33 cellular contexts compared by ENCODE assay signal in the genomic region with DNA sequence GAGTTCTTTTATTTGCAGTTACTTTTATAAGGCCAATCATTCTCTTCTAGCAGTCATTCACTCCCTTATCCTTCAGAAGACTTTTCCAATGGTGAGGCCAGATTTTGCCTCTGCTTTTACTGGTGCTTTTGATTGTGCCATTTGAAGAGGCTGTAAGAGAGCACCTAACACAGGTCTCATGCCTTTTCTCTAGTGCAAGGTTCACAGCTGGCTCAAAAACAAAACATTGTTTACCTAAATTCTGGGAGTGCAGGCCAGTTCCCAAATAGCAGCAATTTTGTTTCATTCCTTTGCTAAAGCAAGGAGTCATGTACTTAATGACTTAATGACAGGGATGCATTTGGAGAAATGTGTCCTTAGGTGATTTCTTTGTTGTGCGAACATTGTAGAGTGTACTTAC.
"Had no signal": no experiment of that assay in that cellular context is flagged by ENCODE, and none has a peak within 500 bp of the region (broad histone marks: within the 10 kb centered on the region; RNA-seq: fewer than 3 reads in every experiment).

No MANE protein-coding gene starts in this region.

- H3K9me3 ChIP-seq: esophagus squamous epithelium had no signal

- H3K4me3 ChIP-seq: esophagus squamous epithelium had no signal

- H3K4me1 ChIP-seq: esophagus squamous epithelium had no signal

- DNase-seq: activated CD4-positive, alpha-beta memory T cell treated with anti-CD3 and anti-CD28 coated beads for 36 hours; activated CD4-positive, alpha-beta T cell treated with anti-CD3 and anti-CD28 coated beads for 36 hours; activated CD4-positive, alpha-beta T cell treated with anti-CD3 and anti-CD28 coated beads, Interleukin-2, amount 10 ng/mL, durations not matched to agents 24 days and 14 days; activated CD4-positive, CD25-positive, alpha-beta regulatory T cell; activated CD4-positive, CD25-positive, alpha-beta regulatory T cell treated with anti-CD3 and anti-CD28 coated beads, Interleukin-2, amount 50 U/mL, for 72 hours; activated CD8-positive, alpha-beta memory T cell treated with anti-CD3 and anti-CD28 coated beads, Interleukin-2, amount 10 ng/mL, durations not matched to agents 7 days and 5 days; activated CD8-positive, alpha-beta memory T cell treated with anti-CD3 and anti-CD28 coated beads, Interleukin-2, amount 50 U/mL, for 4 hours; activated CD8-positive, alpha-beta T cell treated with anti-CD3 and anti-CD28 coated beads, Interleukin-2, amount 10 ng/mL, durations not matched to agents 7 days and 5 days; activated gamma-delta T cell; activated naive CD4-positive, alpha-beta T cell; activated naive CD4-positive, alpha-beta T cell treated with anti-CD3 and anti-CD28 coated beads, Interleukin-2, amount 10 ng/mL, durations not matched to agents 7 days and 5 days; activated naive CD8-positive, alpha-beta T cell treated with anti-CD3 and anti-CD28 coated beads, Interleukin-2, amount 10 ng/mL, durations not matched to agents 7 days and 5 days; activated T-cell treated with anti-CD3 and anti-CD28 coated beads for 4 hours; activated T-cell treated with anti-CD3 and anti-CD28 coated beads, Interleukin-2, amount 50 U/mL, for 24 hours; activated T-cell treated with anti-CD3 and anti-CD28 coated beads, Interleukin-2, amount 50 U/mL, for 72 hours; amniotic stem cell; anterior cingulate cortex; brain microvascular endothelial cell; caudate nucleus; cortex of kidney; dermis blood vessel endothelial cell; effector CD4-positive, alpha-beta T cell; effector memory CD8-positive, alpha-beta T cell; esophagus squamous epithelium; foreskin fibroblast; head of caudate nucleus; T-helper 2 cell had no signal

- H3K27me3 ChIP-seq: brain microvascular endothelial cell, esophagus squamous epithelium had no signal

- H3K36me3 ChIP-seq: brain microvascular endothelial cell, esophagus squamous epithelium had no signal

- FAIRE-seq: astrocyte, bronchial epithelial cell, colon, frontal cortex had no signal

- ATAC-seq: activated CD4-positive, alpha-beta T cell treated with anti-CD3 and anti-CD28 coated beads for 36 hours; activated CD8-positive, alpha-beta memory T cell treated with anti-CD3 and anti-CD28 coated beads, Interleukin-2, amount 10 ng/mL, durations not matched to agents 7 days and 5 days; activated CD8-positive, alpha-beta T cell treated with anti-CD3 and anti-CD28 coated beads, Interleukin-2, amount 10 ng/mL, durations not matched to agents 7 days and 5 days; activated naive CD4-positive, alpha-beta T cell treated with anti-CD3 and anti-CD28 coated beads, Interleukin-2, amount 50 U/mL, for 72 hours; activated T-cell treated with anti-CD3 and anti-CD28 coated beads, Interleukin-2, amount 50 U/mL, for 72 hours; effector memory CD8-positive, alpha-beta T cell had no signal

- H3K27ac ChIP-seq: brain microvascular endothelial cell, epithelial cell of prostate, esophagus squamous epithelium had no signal
